Comparison of ENCODE assay signal across 16 cellular contexts in the genomic region with DNA sequence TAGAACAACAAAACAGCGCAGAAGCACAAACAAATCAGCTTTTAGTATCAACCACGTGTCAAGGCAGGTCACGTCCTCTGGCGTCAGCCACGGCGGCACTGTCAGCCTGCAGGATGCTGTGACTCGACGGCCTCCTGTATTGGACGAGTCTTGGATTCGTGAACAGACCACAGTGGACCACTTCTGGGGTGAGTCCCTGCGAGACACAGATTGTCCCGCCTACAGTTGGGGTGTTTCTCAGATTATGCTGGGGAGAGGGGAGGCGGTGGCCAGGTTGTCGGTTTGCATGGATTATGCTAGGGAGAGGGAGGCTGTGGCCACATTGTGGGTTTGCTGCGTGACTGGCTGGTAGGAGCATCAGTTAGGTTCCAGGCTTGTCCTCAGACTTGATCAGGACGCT. TPM values are rescaled to one million over a fixed set of nuclear protein-coding genes. Genes with fewer than 3 reads are reported as not detected.
A peak's percentile ranks its signal among the peaks of the same experiment; 100 is the strongest.
DNase-seq lines count a peak whose midpoint lies in the region; ATAC-seq and TF ChIP-seq lines count a peak whose summit lies in the region.
"Had no signal": no experiment of that assay in that cellular context is flagged by ENCODE, and none has a peak within 500 bp of the region (broad histone marks: within the 10 kb centered on the region; RNA-seq: fewer than 3 reads in every experiment).

No MANE protein-coding gene starts in this region.

- H3K27ac ChIP-seq in Peyer's patch (peak overlapping the region in 3 of 4 donors; percentile 18 to 71 (median 55)), cingulate gyrus (ENCODE audit: low read depth, low read length) (peak overlapping the region; percentile 78), mesodermal cell (ENCODE audit: low read depth, low read length, severe bottlenecking) (peak overlapping the region; percentile 7), tibial artery (peak overlapping the region; percentile 70 to 73)
- H3K27ac ChIP-seq: hepatocyte, psoas muscle had no signal

- peaks cover 0 to 67% (median 0%) of the 10 kb centered on the region in 3 donors for H3K36me3 ChIP-seq in Peyer's patch
- peaks cover 83% of the 10 kb centered on the region for H3K36me3 ChIP-seq in mesodermal cell (ENCODE audit: control insufficient read depth, insufficient read depth, low read length)
- peaks cover 44 to 80% (median 57%) of the 10 kb centered on the region in 3 donors for H3K36me3 ChIP-seq in tibial artery

- ATAC-seq in omental fat pad (ENCODE audit: low FRiP score) = no peak
- no peak for ATAC-seq in HG03139 (IDR thresholded peaks at IDR 0.05; ENCODE audit: unreplicated experiment)
- ATAC-seq: GM23338; natural killer cell treated with Interleukin-12 subunit alpha and Interleukin-12 subunit beta and Interleukin-15 and Interleukin-18, amount 100 ng/mL, for 72 hours; psoas muscle had no signal

- H3K9me3 ChIP-seq in Peyer's patch (no peaks in the 10 kb centered on the region), mesodermal cell (ENCODE audit: control insufficient read depth, low read length) (no peaks in the 10 kb centered on the region), tibial artery (no peaks in the 10 kb centered on the region)
- H3K9me3 ChIP-seq: Caco-2, psoas muscle had no signal

- WGBS in mesodermal cell (ENCODE audit: insufficient coverage in 2 of 2), 2 experiments = 92 to 93% methylated on average over 15 to 16 of the region's 16 CpGs

- intact Hi-C loops in tibial artery (cut with DNase I; ENCODE audit: low total_unique reads) = no loop called here

- TF ChIP-seq CTCF in Peyer's patch (IDR thresholded peaks at IDR 0.05) (no peak), tibial artery (IDR thresholded peaks at IDR 0.05) (no peak), omental fat pad (IDR thresholded peaks at IDR 0.05) (no peak)

- H3K27me3 ChIP-seq in Peyer's patch = no peaks in the 10 kb centered on the region
- H3K27me3 ChIP-seq in tibial artery = no peaks in the 10 kb centered on the region
- H3K27me3 ChIP-seq: hepatocyte had no signal

- peaks cover 0 to 10% (median 0%) of the 10 kb centered on the region in 4 donors for H3K4me1 ChIP-seq in Peyer's patch
- no peaks in the 10 kb centered on the region for H3K4me1 ChIP-seq in mesodermal cell (ENCODE audit: control insufficient read depth, insufficient read depth, low read length, poor library complexity, severe bottlenecking)
- peaks cover 0 to 56% (median 30%) of the 10 kb centered on the region in 4 donors for H3K4me1 ChIP-seq in tibial artery
- H3K4me1 ChIP-seq: Caco-2 had no signal

- DNase-seq in Peyer's patch (no peak), tibial artery (no peak), omental fat pad (ENCODE audit: low spot score) (no peak)
- DNase-seq in activated CD4-positive, CD25-positive, alpha-beta regulatory T cell treated with anti-CD3 and anti-CD28 coated beads, Interleukin-2, amount 50 U/mL, for 72 hours = no peak
- DNase-seq: activated CD4-positive, alpha-beta T cell treated with anti-CD3 and anti-CD28 coated beads for 48 hours; Caco-2; central memory CD4-positive, alpha-beta T cell; NCI-H526; psoas muscle; SW 1271 had no signal

- H3K4me3 ChIP-seq in Peyer's patch = no peak overlapping the region
- no peak overlapping the region for H3K4me3 ChIP-seq in mesodermal cell (ENCODE audit: extremely low read depth, insufficient read depth, low read length, poor library complexity, severe bottlenecking)
- H3K4me3 ChIP-seq in tibial artery = no peak overlapping the region
- H3K4me3 ChIP-seq: GM23338, hepatocyte, psoas muscle had no signal

- TF ChIP-seq POLR2A in Peyer's patch (IDR thresholded peaks at IDR 0.05) = no peak

RNA-seq across cellular contexts. Expression of a gene that starts 9.7 kb away (rescaled TPM):
- 100 to 1,000 TPM; 113 to 259 (median 192) TPM for total RNA-seq in Peyer's patch
- 93.3 TPM for polyA plus RNA-seq in mesodermal cell (2013, experiment 1 of 2)
- 71.3 TPM for polyA plus RNA-seq in mesodermal cell (2013, experiment 2 of 2)
- 100 to 1,000 TPM; 124 to 245 (median 174) TPM for total RNA-seq in omental fat pad

RNA-seq across cellular contexts. Expression of a gene that starts 34.4 kb away (rescaled TPM):
- total RNA-seq in Peyer's patch (10 to 100 TPM; 29.7 to 93.3 (median 56.8) TPM), omental fat pad (10 to 100 TPM; 18.7 to 28.5 (median 23.5) TPM)
- 52.1 TPM for polyA plus RNA-seq in mesodermal cell (2013, experiment 1 of 2)
- polyA plus RNA-seq in mesodermal cell (2013, experiment 2 of 2) = 32.8 TPM

Comparison
In these comparisons a context has a peak if more than half of its experiments do, and no peak if none do; other contexts are left out.
1. H3K27ac ChIP-seq: peak in every context shown above with its lines; median percentile 78 in cingulate gyrus; 72 in tibial artery; 55 in Peyer's patch; 7 in mesodermal cell.